In genomic region chr19:39613597-39613996, GRCh38 we compare ENCODE assay signal across 30 cellular contexts. TPM values are rescaled to one million over a fixed set of nuclear protein-coding genes. Genes with fewer than 3 reads are reported as not detected.
"Had no signal": no experiment of that assay in that cellular context is flagged by ENCODE, and none has a peak within 500 bp of the region (broad histone marks: within the 10 kb centered on the region; RNA-seq: fewer than 3 reads in every experiment).

No MANE protein-coding gene starts in this region.

- H3K9me3 ChIP-seq: testis, thoracic aorta, thyroid gland, tibial artery, upper lobe of right lung, uterus, vagina had no signal

- H3K4me3 ChIP-seq: stomach, suprapubic skin, testis, thoracic aorta, thyroid gland, tibial artery, tibial nerve, transverse colon, upper lobe of left lung, upper lobe of right lung, uterus, vagina had no signal

- ATAC-seq: stimulated activated effector memory CD8-positive, alpha-beta T cell treated with anti-CD3 and anti-CD28 coated beads, Interleukin-12 subunit alpha, Interleukin-12 subunit beta, amount 100 ng/mL, for 72 hours; stimulated activated memory B cell treated with anti-CD40 and anti-IgM and Interleukin-4, amounts not matched to agents 10 μg/mL and 1 μg/mL and 100 μg/mL, for 72 hours; stimulated activated naive B cell treated with anti-CD40 and anti-IgM and Interleukin-4, amounts not matched to agents 10 μg/mL and 1 μg/mL and 100 μg/mL, for 72 hours; stimulated activated naive CD8-positive, alpha-beta T cell treated with anti-CD3 and anti-CD28 coated beads, Interleukin-15, amount 100 ng/mL, for 72 hours; stimulated activated naive CD8-positive, alpha-beta T cell treated with anti-CD3 and anti-CD28 coated beads, Interleukin-15, Interleukin-2, amounts not matched to agents 100 U/mL and 50 U/mL, for 24 hours; upper lobe of right lung had no signal

- H3K27ac ChIP-seq: stomach, suprapubic skin, testis, thoracic aorta, thyroid gland, tibial artery, tibial nerve, transverse colon, upper lobe of left lung, upper lobe of right lung, uterus, vagina had no signal

- H3K27me3 ChIP-seq: suprapubic skin, testis, thyroid gland, tibial artery, tibial nerve, transverse colon, upper lobe of left lung, upper lobe of right lung, uterus, vagina had no signal

- DNase-seq: stimulated activated CD4-positive, alpha-beta T cell treated with anti-CD3 and anti-CD28 coated beads, Interleukin-2, amount 100 ng/mL, for 48 hours; stimulated activated CD4-positive, alpha-beta T cell treated with anti-CD3 and anti-CD28 coated beads, Interleukin-4, amount 100 ng/mL, for 1 hour; stimulated activated CD4-positive, alpha-beta T cell treated with anti-CD3 and anti-CD28 coated beads, Interleukin-4, amount 100 ng/mL, for 24 hours; stimulated activated CD4-positive, alpha-beta T cell treated with anti-CD3 and anti-CD28 coated beads, Interleukin-4, amount 100 ng/mL, for 4 hours; stimulated activated CD8-positive, alpha-beta memory T cell treated with anti-CD3 and anti-CD28 coated beads, Interleukin-4, amount 100 ng/mL, for 48 hours; stimulated activated naive B cell treated with anti-CD40 and anti-IgM and Interleukin-4, amounts not matched to agents 10 μg/mL and 1 μg/mL and 100 μg/mL, for 72 hours; stimulated activated naive CD4-positive, alpha-beta T cell; stimulated activated naive CD4-positive, alpha-beta T cell treated with Interleukin-2 at 50 U/mL for 16 hours; stimulated activated naive CD8-positive, alpha-beta T cell treated with anti-CD3 and anti-CD28 coated beads, Interleukin-15, amount 100 ng/mL, for 72 hours; stimulated activated naive CD8-positive, alpha-beta T cell treated with anti-CD3 and anti-CD28 coated beads, Interleukin-15, Interleukin-2, amounts not matched to agents 100 U/mL and 50 U/mL, for 24 hours; stomach; substantia nigra; testis; thyroid gland; tibial artery; transverse colon; trophoblast cell; upper lobe of left lung; upper lobe of right lung; uterus had no signal

- H3K36me3 ChIP-seq: stomach, suprapubic skin, thoracic aorta, thyroid gland, tibial artery, tibial nerve, transverse colon, upper lobe of left lung, upper lobe of right lung, uterus, vagina had no signal

- H3K4me1 ChIP-seq: stomach, suprapubic skin, testis, thyroid gland, tibial artery, tibial nerve, transverse colon, upper lobe of left lung, upper lobe of right lung, uterus, vagina had no signal

RNA-seq across cellular contexts. Expression of gene LGALS13, which starts 11.3 kb away (rescaled TPM):
- total RNA-seq: stomach, subcutaneous adipose tissue, suprapubic skin, temporal lobe, testis, thoracic aorta, thyroid gland, tibial nerve, transverse colon, upper lobe of left lung, upper lobe of right lung, ureter, urinary bladder, uterus, vagina had no signal
- polyA plus RNA-seq: stomach, urinary bladder had no signal

RNA-seq across cellular contexts. Expression of gene LGALS16, which starts 42.1 kb away (rescaled TPM):
- total RNA-seq: stomach, subcutaneous adipose tissue, suprapubic skin, temporal lobe, testis, thoracic aorta, thyroid gland, tibial nerve, transverse colon, upper lobe of left lung, upper lobe of right lung, ureter, urinary bladder, uterus, vagina had no signal
- polyA plus RNA-seq: stomach, urinary bladder had no signal
